11 cellular contexts compared by ENCODE assay signal in genomic region chr12:1918081-1918874, GRCh38. TPM values are rescaled to one million over a fixed set of nuclear protein-coding genes. Genes with fewer than 3 reads are reported as not detected.
A peak's percentile ranks its signal among the peaks of the same experiment; 100 is the strongest.
DNase-seq lines count a peak whose midpoint lies in the region; ATAC-seq lines count a peak whose summit lies in the region.
"Had no signal": no experiment of that assay in that cellular context is flagged by ENCODE, and none has a peak within 500 bp of the region (broad histone marks: within the 10 kb centered on the region; RNA-seq: fewer than 3 reads in every experiment).

A gene with protein sequence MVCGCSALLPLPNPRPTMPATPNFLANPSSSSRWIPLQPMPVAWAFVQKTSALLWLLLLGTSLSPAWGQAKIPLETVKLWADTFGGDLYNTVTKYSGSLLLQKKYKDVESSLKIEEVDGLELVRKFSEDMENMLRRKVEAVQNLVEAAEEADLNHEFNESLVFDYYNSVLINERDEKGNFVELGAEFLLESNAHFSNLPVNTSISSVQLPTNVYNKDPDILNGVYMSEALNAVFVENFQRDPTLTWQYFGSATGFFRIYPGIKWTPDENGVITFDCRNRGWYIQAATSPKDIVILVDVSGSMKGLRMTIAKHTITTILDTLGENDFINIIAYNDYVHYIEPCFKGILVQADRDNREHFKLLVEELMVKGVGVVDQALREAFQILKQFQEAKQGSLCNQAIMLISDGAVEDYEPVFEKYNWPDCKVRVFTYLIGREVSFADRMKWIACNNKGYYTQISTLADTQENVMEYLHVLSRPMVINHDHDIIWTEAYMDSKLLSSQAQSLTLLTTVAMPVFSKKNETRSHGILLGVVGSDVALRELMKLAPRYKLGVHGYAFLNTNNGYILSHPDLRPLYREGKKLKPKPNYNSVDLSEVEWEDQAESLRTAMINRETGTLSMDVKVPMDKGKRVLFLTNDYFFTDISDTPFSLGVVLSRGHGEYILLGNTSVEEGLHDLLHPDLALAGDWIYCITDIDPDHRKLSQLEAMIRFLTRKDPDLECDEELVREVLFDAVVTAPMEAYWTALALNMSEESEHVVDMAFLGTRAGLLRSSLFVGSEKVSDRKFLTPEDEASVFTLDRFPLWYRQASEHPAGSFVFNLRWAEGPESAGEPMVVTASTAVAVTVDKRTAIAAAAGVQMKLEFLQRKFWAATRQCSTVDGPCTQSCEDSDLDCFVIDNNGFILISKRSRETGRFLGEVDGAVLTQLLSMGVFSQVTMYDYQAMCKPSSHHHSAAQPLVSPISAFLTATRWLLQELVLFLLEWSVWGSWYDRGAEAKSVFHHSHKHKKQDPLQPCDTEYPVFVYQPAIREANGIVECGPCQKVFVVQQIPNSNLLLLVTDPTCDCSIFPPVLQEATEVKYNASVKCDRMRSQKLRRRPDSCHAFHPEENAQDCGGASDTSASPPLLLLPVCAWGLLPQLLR (minus strand): TSS chr12:1918652. CDS start chr12:1918473, 179 bp downstream.

- H3K4me1 ChIP-seq in muscle layer of colon (ENCODE audit: insufficient read depth, low read length) (peaks cover 11% of the 10 kb centered on the region), aorta (ENCODE audit: control insufficient read depth in 1 of 2, insufficient read depth in 2 of 2, low read length in 2 of 2) (no peaks in the 10 kb centered on the region)

- no peak within 1 kb of the TSS for H3K9ac ChIP-seq in muscle layer of colon (ENCODE audit: low read length)

- no peak for ATAC-seq in stimulated activated naive CD8-positive, alpha-beta T cell treated with anti-CD3 and anti-CD28 coated beads, Interleukin-15, Interleukin-2, amounts not matched to agents 100 U/mL and 50 U/mL, for 24 hours
- no peak for ATAC-seq in aorta (ENCODE audit: low FRiP score)

- WGBS in aorta, 2 donors, result 87 to 90% methylated on average over 17 to 18 of the region's 18 CpGs

- H3K4me1 Mint-ChIP-seq in stimulated activated naive CD8-positive, alpha-beta T cell treated with anti-CD3 and anti-CD28 coated beads, Interleukin-15, Interleukin-2, amounts not matched to agents 100 ng/mL and 50 ng/mL, for 24 hours (ENCODE audit: low read depth), result peaks cover 20% of the 10 kb centered on the region

- no peak for DNase-seq in stimulated activated naive CD8-positive, alpha-beta T cell treated with anti-CD3 and anti-CD28 coated beads, Interleukin-15, Interleukin-2, amounts not matched to agents 100 U/mL and 50 U/mL, for 24 hours
- DNase-seq in amniotic epithelial cell (ENCODE audit: low read depth) (peak; percentile 27), aorta (peak; percentile 53 to 69), DMS114 treated with DMSO at 0.1 percent for 48 hours (lab: John Stamatoyannopoulos, UW; ENCODE audit: unreplicated experiment) (no peak), NCI-H510A treated with DMSO at 0.1 percent for 48 hours (lab: John Stamatoyannopoulos, UW) (no peak)
- DNase-seq in stimulated activated CD4-positive, alpha-beta T cell treated with anti-CD3 and anti-CD28 coated beads, Interleukin-12 subunit alpha, Interleukin-12 subunit beta, amount 100 ng/mL, for 4 hours, result no peak
- DNase-seq: DMS53 had no signal

- H3K4me3 ChIP-seq in muscle layer of colon (ENCODE audit: low read depth in 1 of 2, low read length in 2 of 2) (peak within 1 kb of the TSS in 1 of 2 donors; percentile 18), aorta (ENCODE audit: low read length in 2 of 2) (no peak within 1 kb of the TSS)

- intact Hi-C loops in aorta (cut with DNase I), result no loop called here

- no peaks in the 10 kb centered on the region for H3K36me3 ChIP-seq in muscle layer of colon (ENCODE audit: insufficient read depth, low read length)
- H3K36me3 ChIP-seq in aorta (ENCODE audit: control insufficient read depth in 1 of 2, insufficient read depth in 2 of 2, low read length in 1 of 2), result no peaks in the 10 kb centered on the region

- H3K27ac ChIP-seq in muscle layer of colon (ENCODE audit: low read depth, low read length), result peak within 1 kb of the TSS; percentile 21
- H3K27ac ChIP-seq in aorta (ENCODE audit: low read depth in 1 of 2, low read length in 2 of 2), result no peak within 1 kb of the TSS

- H3K27ac Mint-ChIP-seq in stimulated activated naive CD8-positive, alpha-beta T cell treated with anti-CD3 and anti-CD28 coated beads, Interleukin-15, Interleukin-2, amounts not matched to agents 100 ng/mL and 50 ng/mL, for 24 hours, result peak within 1 kb of the TSS; percentile 16

- no peaks in the 10 kb centered on the region for H3K36me3 Mint-ChIP-seq in stimulated activated naive CD8-positive, alpha-beta T cell treated with anti-CD3 and anti-CD28 coated beads, Interleukin-15, Interleukin-2, amounts not matched to agents 100 ng/mL and 50 ng/mL, for 24 hours (ENCODE audit: low read depth)

- no peaks in the 10 kb centered on the region for H3K9me3 ChIP-seq in muscle layer of colon (ENCODE audit: low read length)
- no peaks in the 10 kb centered on the region for H3K9me3 ChIP-seq in aorta (ENCODE audit: control insufficient read depth, low read length)

- H3K27me3 Mint-ChIP-seq in stimulated activated naive CD8-positive, alpha-beta T cell treated with anti-CD3 and anti-CD28 coated beads, Interleukin-15, Interleukin-2, amounts not matched to agents 100 ng/mL and 50 ng/mL, for 24 hours, result no peaks in the 10 kb centered on the region

- no peaks in the 10 kb centered on the region for H3K9me3 Mint-ChIP-seq in stimulated activated naive CD8-positive, alpha-beta T cell treated with anti-CD3 and anti-CD28 coated beads, Interleukin-15, Interleukin-2, amounts not matched to agents 100 ng/mL and 50 ng/mL, for 24 hours
- H3K9me3 Mint-ChIP-seq: neural crest cell had no signal

- peak within 1 kb of the TSS; percentile 45 for H3K4me3 Mint-ChIP-seq in stimulated activated naive CD8-positive, alpha-beta T cell treated with anti-CD3 and anti-CD28 coated beads, Interleukin-15, Interleukin-2, amounts not matched to agents 100 ng/mL and 50 ng/mL, for 24 hours
- H3K4me3 Mint-ChIP-seq: neural crest cell had no signal

- H3K27me3 ChIP-seq in muscle layer of colon (ENCODE audit: control insufficient read depth in 1 of 2, insufficient read depth in 2 of 2, low read length in 2 of 2) (no peaks in the 10 kb centered on the region), aorta (ENCODE audit: control insufficient read depth in 1 of 2, insufficient read depth in 2 of 2, low read length in 1 of 2) (no peaks in the 10 kb centered on the region)

RNA-seq across cellular contexts. Expression of the gene that starts here (rescaled TPM):
- 1 to 10 TPM; 6.2 to 9.7 TPM for total RNA-seq in aorta
- 1 to 10 TPM in 1 of 2 donors, under 1 TPM in 1; 0.88 to 3.0 TPM for polyA plus RNA-seq in aorta
- total RNA-seq: NCI-H460 had no signal

Comparison
In these comparisons a context has a peak if more than half of its experiments do, and no peak if none do; other contexts are left out.
1. DNase-seq: peak in amniotic epithelial cell (single experiment) and aorta (2 of 2); none in stimulated activated naive CD8-positive, alpha-beta T cell treated with anti-CD3 and anti-CD28 coated beads, Interleukin-15, Interleukin-2, amounts not matched to agents 100 U/mL and 50 U/mL, for 24 hours (single experiment), stimulated activated CD4-positive, alpha-beta T cell treated with anti-CD3 and anti-CD28 coated beads, Interleukin-12 subunit alpha, Interleukin-12 subunit beta, amount 100 ng/mL, for 4 hours (single experiment), DMS114 treated with DMSO at 0.1 percent for 48 hours (single experiment) and NCI-H510A treated with DMSO at 0.1 percent for 48 hours (single experiment).